ENCODE assay signal across 11 cellular contexts in the genomic region with DNA sequence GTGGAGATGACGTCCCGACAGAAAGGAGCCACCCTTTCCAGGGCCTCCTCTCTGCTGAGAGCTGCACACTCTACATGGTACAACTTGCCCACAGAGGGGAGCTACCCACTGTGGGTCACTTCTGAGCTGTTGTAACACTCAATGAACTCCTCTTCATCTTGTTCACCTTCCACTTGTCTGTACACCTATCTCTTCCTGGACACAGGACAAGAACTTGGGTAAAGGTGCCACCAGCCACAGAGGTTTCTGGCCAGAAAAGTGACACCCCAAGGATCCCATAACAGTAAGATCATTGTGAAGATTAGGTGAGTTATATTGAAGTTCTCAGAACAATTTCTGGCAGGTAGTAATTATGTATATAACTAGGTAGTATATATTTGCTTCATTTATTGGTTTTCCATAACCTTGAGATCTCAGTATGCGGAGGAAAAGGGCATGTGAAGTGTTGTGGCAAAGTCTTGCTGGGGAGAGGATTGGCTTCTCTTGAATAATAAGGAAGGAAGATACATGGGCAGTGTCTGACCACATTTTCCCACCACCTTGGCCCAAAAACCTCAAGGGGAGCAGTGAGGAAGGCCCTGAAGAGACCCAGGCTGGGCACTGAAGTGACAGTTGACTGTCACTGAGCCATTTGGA. TPM values are rescaled to one million over a fixed set of nuclear protein-coding genes. Genes with fewer than 3 reads are reported as not detected.
"Had no signal": no experiment of that assay in that cellular context is flagged by ENCODE, and none has a peak within 500 bp of the region (broad histone marks: within the 10 kb centered on the region; RNA-seq: fewer than 3 reads in every experiment).

No MANE protein-coding gene starts in this region.

- DNase-seq: GM23248, GOT3, H7, H9, HCEC 1CT, HFFc6 had no signal

- H3K4me3 ChIP-seq: GM23248, GM23338, HAP-1 had no signal

- H3K9ac ChIP-seq: GM23248 had no signal

- H3K4me2 ChIP-seq: GM23338 had no signal

- H2AFZ ChIP-seq: GM23248, GM23338 had no signal

- H3K36me3 ChIP-seq: HAP-1 had no signal

- H3K4me1 ChIP-seq: HAP-1 had no signal

- H3K9me3 ChIP-seq: HAP-1 had no signal

- ATAC-seq: HCT116 had no signal

- H3K27ac ChIP-seq: GM23248 had no signal

RNA-seq across cellular contexts. Expression of gene KRT76, which starts 34.2 kb away (rescaled TPM):
- total RNA-seq: GM23248, GM23338, H1, H4, H7, H9, HFFc6 had no signal
- polyA plus RNA-seq: GM23248, GM23338, H1 had no signal

RNA-seq across cellular contexts. Expression of gene KRT77, which starts 39.6 kb away (rescaled TPM):
- total RNA-seq: GM23248, GM23338, H1, H4, H7, H9, HFFc6 had no signal
- polyA plus RNA-seq: GM23248, GM23338 had no signal

RNA-seq across cellular contexts. Expression of gene KRT3, which starts 53.0 kb away (rescaled TPM):
- total RNA-seq: GM23248, GM23338, H1, H4, H7, H9, HFFc6 had no signal
- polyA plus RNA-seq: GM23248, GM23338, H1 had no signal
